In the genomic region with DNA sequence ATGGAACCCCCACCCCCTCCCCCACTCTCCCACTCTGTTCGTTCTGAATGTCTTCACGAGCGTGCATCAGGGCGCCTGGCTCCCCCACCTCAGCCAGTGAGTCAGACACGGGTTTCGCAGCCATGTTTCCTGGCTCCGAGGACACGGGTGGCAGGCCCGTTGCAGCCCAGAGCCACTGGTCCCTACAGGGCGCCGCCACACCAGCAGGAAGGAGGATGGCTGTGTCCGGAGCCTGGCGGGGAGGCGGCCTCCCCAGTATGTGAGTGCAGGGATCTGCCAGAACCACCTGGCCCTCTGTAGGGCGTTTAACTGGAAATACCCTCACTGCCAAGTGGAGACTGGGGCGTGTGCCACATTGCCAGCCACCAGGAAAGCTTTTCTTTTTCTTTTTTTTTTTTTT, we compare ENCODE assay signal across 13 cellular contexts. TPM values are rescaled to one million over a fixed set of nuclear protein-coding genes. Genes with fewer than 3 reads are reported as not detected.
DNase-seq lines count a peak whose midpoint lies in the region; ATAC-seq and TF ChIP-seq lines count a peak whose summit lies in the region.
"Had no signal": no experiment of that assay in that cellular context is flagged by ENCODE, and none has a peak within 500 bp of the region (broad histone marks: within the 10 kb centered on the region; RNA-seq: fewer than 3 reads in every experiment).

No MANE protein-coding gene starts in this region.

- H3K79me2 ChIP-seq in mesendoderm (ENCODE audit: control insufficient read depth, insufficient read depth, low read length) = no peaks in the 10 kb centered on the region

- H2BK5ac ChIP-seq in mesendoderm (ENCODE audit: low read length) = no peak overlapping the region

- H2BK15ac ChIP-seq in mesendoderm (replicated peaks; ENCODE audit: low read depth) = no peak overlapping the region

- H3K56ac ChIP-seq in mesendoderm (ENCODE audit: low read length) = no peak overlapping the region

- no peak overlapping the region for H3K18ac ChIP-seq in mesendoderm (ENCODE audit: low read length)

- 85 to 88% methylated on average over 16 of the region's 16 CpGs for WGBS in sigmoid colon, 2 donors
- WGBS in mesendoderm (ENCODE audit: extremely low coverage, insufficient coverage, low lambda C conversion rate) = no CpG with 5 or more reads among the region's 16 CpGs

- TF ChIP-seq POLR2A in sigmoid colon (IDR thresholded peaks at IDR 0.05) = no peak

- no peaks in the 10 kb centered on the region for H3K9me3 ChIP-seq in A673 (ENCODE audit: low read depth, low read length, poor library complexity, severe bottlenecking)
- H3K9me3 ChIP-seq in adipocyte (ENCODE audit: control insufficient read depth, low read length) = no peaks in the 10 kb centered on the region
- H3K9me3 ChIP-seq in sigmoid colon = no peaks in the 10 kb centered on the region

- no peak overlapping the region for H3K4me2 ChIP-seq in mesendoderm (ENCODE audit: low read length)

- H3K36me3 ChIP-seq in A673 (ENCODE audit: insufficient read depth, low read length, poor library complexity, severe bottlenecking) (peaks cover 17% of the 10 kb centered on the region), adipocyte (ENCODE audit: control insufficient read depth, insufficient read depth, low read length, severe bottlenecking) (peaks cover 85% of the 10 kb centered on the region), sigmoid colon (peaks cover 5 to 51% (median 20%) of the 10 kb centered on the region in 4 donors), mesendoderm (ENCODE audit: control insufficient read depth, insufficient read depth, low read length) (peaks cover 3% of the 10 kb centered on the region)

- H3K4ac ChIP-seq in mesendoderm (ENCODE audit: low read depth, low read length) = no peak overlapping the region

- intact Hi-C loops in A673 (cut with micrococcal nuclease; ENCODE audit: unreplicated experiment) (no loop called here), head of caudate nucleus (cut with DNase I) (no loop called here), sigmoid colon (cut with DNase I) (loop anchor here (2.0 kb wide), 1 partner anchor 29 kb away; no protein-coding TSS in a partner anchor)

- no peak for ATAC-seq in natural killer cell treated with Interleukin-12 subunit alpha and Interleukin-12 subunit beta and Interleukin-15 and Interleukin-18, amount 100 ng/mL, for 72 hours

- TF ChIP-seq CTCF in A673 (conservative IDR thresholded peaks at IDR 0.05; ENCODE audit: low read depth, low read length) (no peak), sigmoid colon (IDR thresholded peaks at IDR 0.05) (no peak)

- no peak overlapping the region for H2BK120ac ChIP-seq in mesendoderm (ENCODE audit: low read depth, low read length)

- no peaks in the 10 kb centered on the region for H3K36me3 Mint-ChIP-seq in natural killer cell treated with Interleukin-12 subunit alpha and Interleukin-12 subunit beta and Interleukin-15 and Interleukin-18, amount 100 ng/mL, for 72 hours

- H3K4me3 ChIP-seq in A673 (ENCODE audit: low read depth, low read length, poor library complexity, severe bottlenecking) (no peak overlapping the region), adipocyte (ENCODE audit: low read length) (peak overlapping the region; percentile 76), sigmoid colon (peak overlapping the region in 3 of 4 donors; percentile 27 to 40 (median 30)), mesendoderm (ENCODE audit: low read length) (no peak overlapping the region)

- no peak overlapping the region for H2AK5ac ChIP-seq in mesendoderm (ENCODE audit: low read length)

- no peak overlapping the region for H4K8ac ChIP-seq in mesendoderm (ENCODE audit: low read depth, low read length)

- H3K27me3 ChIP-seq in A673 (replicated peaks; ENCODE audit: insufficient read depth, low read depth, low read length, poor library complexity) = no peaks in the 10 kb centered on the region
- no peaks in the 10 kb centered on the region for H3K27me3 ChIP-seq in adipocyte (replicated peaks; ENCODE audit: control insufficient read depth, insufficient read depth, low read length)
- no peaks in the 10 kb centered on the region for H3K27me3 ChIP-seq in sigmoid colon
- no peaks in the 10 kb centered on the region for H3K27me3 ChIP-seq in mesendoderm (ENCODE audit: insufficient read depth, low read length, poor library complexity)

- H3K9me3 Mint-ChIP-seq in natural killer cell treated with Interleukin-12 subunit alpha and Interleukin-12 subunit beta and Interleukin-15 and Interleukin-18, amount 100 ng/mL, for 72 hours = no peaks in the 10 kb centered on the region
- H3K9me3 Mint-ChIP-seq: activated naive CD4-positive, alpha-beta T cell treated with anti-CD3 and anti-CD28 coated beads for 36 hours; central memory CD8-positive, alpha-beta T cell had no signal

- TF ChIP-seq EP300 in sigmoid colon (IDR thresholded peaks at IDR 0.05) = no peak

- no peak overlapping the region for H4K5ac ChIP-seq in mesendoderm (ENCODE audit: low read length)

- no peak overlapping the region for H3K4me3 Mint-ChIP-seq in natural killer cell treated with Interleukin-12 subunit alpha and Interleukin-12 subunit beta and Interleukin-15 and Interleukin-18, amount 100 ng/mL, for 72 hours
- H3K4me3 Mint-ChIP-seq: activated naive CD4-positive, alpha-beta T cell treated with anti-CD3 and anti-CD28 coated beads for 36 hours; central memory CD8-positive, alpha-beta T cell had no signal

- H3K27ac ChIP-seq in A673 (ENCODE audit: low read depth, low read length, poor library complexity, severe bottlenecking) (peak overlapping the region; percentile 59), sigmoid colon (peak overlapping the region; percentile 78 to 84 (median 81)), mesendoderm (ENCODE audit: low read depth, low read length) (no peak overlapping the region)

- H3K4me1 ChIP-seq in A673 (ENCODE audit: insufficient read depth, low read length, poor library complexity, severe bottlenecking) = peaks cover 11% of the 10 kb centered on the region
- H3K4me1 ChIP-seq in adipocyte (ENCODE audit: control insufficient read depth, insufficient read depth, low read length) = peaks cover 27% of the 10 kb centered on the region
- peaks cover 0 to 31% (median 21%) of the 10 kb centered on the region in 4 donors for H3K4me1 ChIP-seq in sigmoid colon
- no peaks in the 10 kb centered on the region for H3K4me1 ChIP-seq in mesendoderm (ENCODE audit: control insufficient read depth, low read depth, low read length)

- POLR2A ChIA-PET in A673 (lab: Charles Lee; ENCODE audit: low non-redundant PET) = no interaction called here

- no peak overlapping the region for H3K27ac Mint-ChIP-seq in natural killer cell treated with Interleukin-12 subunit alpha and Interleukin-12 subunit beta and Interleukin-15 and Interleukin-18, amount 100 ng/mL, for 72 hours
- H3K27ac Mint-ChIP-seq: activated naive CD4-positive, alpha-beta T cell treated with anti-CD3 and anti-CD28 coated beads for 36 hours had no signal

- BruUV-seq in A673 (replicated peaks; lab: Mats Ljungman, UMichigan) = no TSS peak

- no peaks in the 10 kb centered on the region for H3K27me3 Mint-ChIP-seq in natural killer cell treated with Interleukin-12 subunit alpha and Interleukin-12 subunit beta and Interleukin-15 and Interleukin-18, amount 100 ng/mL, for 72 hours
- H3K27me3 Mint-ChIP-seq: central memory CD8-positive, alpha-beta T cell had no signal

- H3K23ac ChIP-seq in mesendoderm (ENCODE audit: low read length) = no peak overlapping the region

- no peaks in the 10 kb centered on the region for H3K79me1 ChIP-seq in mesendoderm (ENCODE audit: low read length)

- CTCF ChIA-PET in A673 (lab: Charles Lee) = no interaction called here

- DNase-seq in A673 (ENCODE audit: low spot score) (no peak), adipocyte (ENCODE audit: low read depth) (no peak), head of caudate nucleus (peak in 24 of 42 donors; percentile 27 to 79 (median 45)), sigmoid colon (no peak), mesendoderm (no peak), DMS153 (lab: John Stamatoyannopoulos, UW) (no peak), NCI-H82 (lab: John Stamatoyannopoulos, UW) (no peak)
- no peak for DNase-seq in natural killer cell treated with Interleukin-12 subunit alpha and Interleukin-12 subunit beta and Interleukin-15 and Interleukin-18, amount 100 ng/mL, for 72 hours (ENCODE audit: low spot score)
- DNase-seq: activated naive CD4-positive, alpha-beta T cell treated with anti-CD3 and anti-CD28 coated beads for 36 hours; DND-41; NCI-H2029 treated with DMSO at 0.1 percent for 48 hours; SIG-M5 had no signal

- H3K4me1 Mint-ChIP-seq in natural killer cell treated with Interleukin-12 subunit alpha and Interleukin-12 subunit beta and Interleukin-15 and Interleukin-18, amount 100 ng/mL, for 72 hours (ENCODE audit: low read depth in 2 of 2) = peaks cover 0 to 5% of the 10 kb centered on the region in 2 donors
- H3K4me1 Mint-ChIP-seq: central memory CD8-positive, alpha-beta T cell had no signal

- H3K9ac ChIP-seq in adipocyte (ENCODE audit: low read length) (peak overlapping the region; percentile 85), mesendoderm (ENCODE audit: low read length) (no peak overlapping the region)

RNA-seq across cellular contexts. Expression of a gene that starts 18.5 kb away (rescaled TPM):
- total RNA-seq in A673 (2021) (44.1 and 55.9 TPM in 2 replicates), sigmoid colon (1 to 10 TPM; 7.1 to 9.7 (median 7.8) TPM)
- 100 to 1,000 TPM in 2 of 3 donors, 10 to 100 TPM in 1; 76.0 to 167 (median 101) TPM for polyA plus RNA-seq in sigmoid colon
- polyA plus RNA-seq in mesendoderm (2013, experiment 1 of 2) = 115 TPM
- polyA plus RNA-seq in mesendoderm (2013, experiment 2 of 2) = 116 TPM
- 10 to 100 TPM; 15.3 to 15.4 TPM for total RNA-seq in natural killer cell treated with Interleukin-12 subunit alpha and Interleukin-12 subunit beta and Interleukin-15 and Interleukin-18, amount 100 ng/mL, for 72 hours

RNA-seq across cellular contexts. Expression of a gene that starts 31.8 kb away (rescaled TPM):
- total RNA-seq in A673 (2021) (72.5 and 86.4 TPM in 2 replicates), sigmoid colon (10 to 100 TPM; 10.3 to 16.1 (median 11.8) TPM)
- polyA plus RNA-seq in sigmoid colon = 10 to 100 TPM in 1 of 3 donors, 1 to 10 TPM in 2; 3.9 to 16.2 (median 5.4) TPM
- polyA plus RNA-seq in mesendoderm (2013, experiment 1 of 2) = 44.4 TPM
- 46.8 TPM for polyA plus RNA-seq in mesendoderm (2013, experiment 2 of 2)
- total RNA-seq in natural killer cell treated with Interleukin-12 subunit alpha and Interleukin-12 subunit beta and Interleukin-15 and Interleukin-18, amount 100 ng/mL, for 72 hours = 10 to 100 TPM; 35.5 to 89.9 TPM

RNA-seq across cellular contexts. Expression of a gene that starts 38.7 kb away (rescaled TPM):
- 114 and 116 TPM in 2 replicates for total RNA-seq in A673 (2021)
- total RNA-seq in sigmoid colon = 10 to 100 TPM; 22.1 to 26.0 (median 23.9) TPM
- polyA plus RNA-seq in sigmoid colon = 10 to 100 TPM; 43.8 to 88.5 (median 51.3) TPM
- 29.9 TPM for polyA plus RNA-seq in mesendoderm (2013, experiment 1 of 2)
- polyA plus RNA-seq in mesendoderm (2013, experiment 2 of 2) = 29.8 TPM
- 100 to 1,000 TPM in 1 of 2 donors, 10 to 100 TPM in 1; 98.1 to 136 TPM for total RNA-seq in natural killer cell treated with Interleukin-12 subunit alpha and Interleukin-12 subunit beta and Interleukin-15 and Interleukin-18, amount 100 ng/mL, for 72 hours

Comparison
In these comparisons a context has a peak if more than half of its experiments do, and no peak if none do; other contexts are left out.
1. DNase-seq: peak in head of caudate nucleus (24 of 42); none in A673 (single experiment), adipocyte (single experiment), sigmoid colon (single experiment), mesendoderm (single experiment), DMS153 (single experiment), natural killer cell treated with Interleukin-12 subunit alpha and Interleukin-12 subunit beta and Interleukin-15 and Interleukin-18, amount 100 ng/mL, for 72 hours (single experiment) and NCI-H82 (single experiment).
2. H3K4me3 ChIP-seq: peak in adipocyte (single experiment) and sigmoid colon (3 of 4); none in A673 (single experiment) and mesendoderm (single experiment).